In the genomic region with DNA sequence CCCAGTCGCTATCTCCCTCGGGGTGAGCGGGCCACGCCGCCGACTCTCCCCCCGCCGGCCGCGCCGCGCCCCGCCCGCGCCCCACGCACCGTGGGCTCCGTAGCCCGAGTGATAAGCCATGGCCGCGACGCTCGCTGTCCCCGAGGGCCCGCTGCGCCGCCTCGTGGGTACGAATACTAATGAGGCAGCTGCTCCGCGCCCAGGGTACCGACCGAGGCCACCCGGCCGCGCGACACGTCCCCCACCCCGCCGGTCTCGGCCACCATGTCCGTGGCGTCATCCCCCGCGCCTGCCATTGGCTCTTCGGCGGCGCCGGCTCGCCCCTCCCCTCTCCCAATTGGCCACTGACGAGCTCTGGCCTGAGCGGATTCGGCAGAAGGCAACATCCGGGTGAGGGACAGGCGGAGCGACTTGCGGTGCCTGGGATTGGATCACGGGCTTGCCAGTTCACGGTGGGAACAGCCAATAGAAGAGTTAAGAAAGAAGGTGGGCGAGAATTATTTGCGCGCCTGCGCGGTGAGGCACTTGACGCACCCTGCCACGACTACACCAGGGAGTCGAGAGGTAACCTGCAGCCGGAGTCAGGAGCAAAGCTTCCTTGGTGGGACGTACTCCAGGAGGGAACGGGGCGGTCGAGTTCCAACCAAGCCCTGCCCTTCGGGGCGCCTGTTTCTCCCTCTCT, we compare ENCODE assay signal across 1 cellular context.
TF ChIP-seq lines count a peak whose summit lies in the region.

A gene with protein sequence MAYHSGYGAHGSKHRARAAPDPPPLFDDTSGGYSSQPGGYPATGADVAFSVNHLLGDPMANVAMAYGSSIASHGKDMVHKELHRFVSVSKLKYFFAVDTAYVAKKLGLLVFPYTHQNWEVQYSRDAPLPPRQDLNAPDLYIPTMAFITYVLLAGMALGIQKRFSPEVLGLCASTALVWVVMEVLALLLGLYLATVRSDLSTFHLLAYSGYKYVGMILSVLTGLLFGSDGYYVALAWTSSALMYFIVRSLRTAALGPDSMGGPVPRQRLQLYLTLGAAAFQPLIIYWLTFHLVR (minus strand): TSS at position 278 of the 682 bp plus-strand sequence. CDS start 158 bp downstream, at position 120.

TF ChIP-seq in HEK293, 187 proteins besides CTCF, POLR2A, EP300 and RAD21 (continued from another document):
- TF ChIP-seq, protein P1, sequence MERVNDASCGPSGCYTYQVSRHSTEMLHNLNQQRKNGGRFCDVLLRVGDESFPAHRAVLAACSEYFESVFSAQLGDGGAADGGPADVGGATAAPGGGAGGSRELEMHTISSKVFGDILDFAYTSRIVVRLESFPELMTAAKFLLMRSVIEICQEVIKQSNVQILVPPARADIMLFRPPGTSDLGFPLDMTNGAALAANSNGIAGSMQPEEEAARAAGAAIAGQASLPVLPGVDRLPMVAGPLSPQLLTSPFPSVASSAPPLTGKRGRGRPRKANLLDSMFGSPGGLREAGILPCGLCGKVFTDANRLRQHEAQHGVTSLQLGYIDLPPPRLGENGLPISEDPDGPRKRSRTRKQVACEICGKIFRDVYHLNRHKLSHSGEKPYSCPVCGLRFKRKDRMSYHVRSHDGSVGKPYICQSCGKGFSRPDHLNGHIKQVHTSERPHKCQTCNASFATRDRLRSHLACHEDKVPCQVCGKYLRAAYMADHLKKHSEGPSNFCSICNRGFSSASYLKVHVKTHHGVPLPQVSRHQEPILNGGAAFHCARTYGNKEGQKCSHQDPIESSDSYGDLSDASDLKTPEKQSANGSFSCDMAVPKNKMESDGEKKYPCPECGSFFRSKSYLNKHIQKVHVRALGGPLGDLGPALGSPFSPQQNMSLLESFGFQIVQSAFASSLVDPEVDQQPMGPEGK (tag by site-specific recombination; IDR thresholded peaks at IDR 0.05) = peak; percentile 50
- TF ChIP-seq, protein P2, sequence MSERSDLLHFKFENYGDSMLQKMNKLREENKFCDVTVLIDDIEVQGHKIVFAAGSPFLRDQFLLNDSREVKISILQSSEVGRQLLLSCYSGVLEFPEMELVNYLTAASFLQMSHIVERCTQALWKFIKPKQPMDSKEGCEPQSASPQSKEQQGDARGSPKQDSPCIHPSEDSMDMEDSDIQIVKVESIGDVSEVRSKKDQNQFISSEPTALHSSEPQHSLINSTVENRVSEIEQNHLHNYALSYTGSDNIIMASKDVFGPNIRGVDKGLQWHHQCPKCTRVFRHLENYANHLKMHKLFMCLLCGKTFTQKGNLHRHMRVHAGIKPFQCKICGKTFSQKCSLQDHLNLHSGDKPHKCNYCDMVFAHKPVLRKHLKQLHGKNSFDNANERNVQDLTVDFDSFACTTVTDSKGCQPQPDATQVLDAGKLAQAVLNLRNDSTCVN (tag by site-specific recombination; optimal IDR thresholded peaks at IDR 0.05) = peak; percentile 85
- TF ChIP-seq, protein P3, sequence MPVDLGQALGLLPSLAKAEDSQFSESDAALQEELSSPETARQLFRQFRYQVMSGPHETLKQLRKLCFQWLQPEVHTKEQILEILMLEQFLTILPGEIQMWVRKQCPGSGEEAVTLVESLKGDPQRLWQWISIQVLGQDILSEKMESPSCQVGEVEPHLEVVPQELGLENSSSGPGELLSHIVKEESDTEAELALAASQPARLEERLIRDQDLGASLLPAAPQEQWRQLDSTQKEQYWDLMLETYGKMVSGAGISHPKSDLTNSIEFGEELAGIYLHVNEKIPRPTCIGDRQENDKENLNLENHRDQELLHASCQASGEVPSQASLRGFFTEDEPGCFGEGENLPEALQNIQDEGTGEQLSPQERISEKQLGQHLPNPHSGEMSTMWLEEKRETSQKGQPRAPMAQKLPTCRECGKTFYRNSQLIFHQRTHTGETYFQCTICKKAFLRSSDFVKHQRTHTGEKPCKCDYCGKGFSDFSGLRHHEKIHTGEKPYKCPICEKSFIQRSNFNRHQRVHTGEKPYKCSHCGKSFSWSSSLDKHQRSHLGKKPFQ (tag by site-specific recombination; IDR thresholded peaks at IDR 0.05) = peak; percentile 69
- TF ChIP-seq, protein P4, sequence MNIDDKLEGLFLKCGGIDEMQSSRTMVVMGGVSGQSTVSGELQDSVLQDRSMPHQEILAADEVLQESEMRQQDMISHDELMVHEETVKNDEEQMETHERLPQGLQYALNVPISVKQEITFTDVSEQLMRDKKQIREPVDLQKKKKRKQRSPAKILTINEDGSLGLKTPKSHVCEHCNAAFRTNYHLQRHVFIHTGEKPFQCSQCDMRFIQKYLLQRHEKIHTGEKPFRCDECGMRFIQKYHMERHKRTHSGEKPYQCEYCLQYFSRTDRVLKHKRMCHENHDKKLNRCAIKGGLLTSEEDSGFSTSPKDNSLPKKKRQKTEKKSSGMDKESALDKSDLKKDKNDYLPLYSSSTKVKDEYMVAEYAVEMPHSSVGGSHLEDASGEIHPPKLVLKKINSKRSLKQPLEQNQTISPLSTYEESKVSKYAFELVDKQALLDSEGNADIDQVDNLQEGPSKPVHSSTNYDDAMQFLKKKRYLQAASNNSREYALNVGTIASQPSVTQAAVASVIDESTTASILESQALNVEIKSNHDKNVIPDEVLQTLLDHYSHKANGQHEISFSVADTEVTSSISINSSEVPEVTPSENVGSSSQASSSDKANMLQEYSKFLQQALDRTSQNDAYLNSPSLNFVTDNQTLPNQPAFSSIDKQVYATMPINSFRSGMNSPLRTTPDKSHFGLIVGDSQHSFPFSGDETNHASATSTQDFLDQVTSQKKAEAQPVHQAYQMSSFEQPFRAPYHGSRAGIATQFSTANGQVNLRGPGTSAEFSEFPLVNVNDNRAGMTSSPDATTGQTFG (tag by site-specific recombination; IDR thresholded peaks at IDR 0.05; ENCODE audit: borderline replicate concordance) = no peak
- TF ChIP-seq GLIS2 (tag by site-specific recombination; IDR thresholded peaks at IDR 0.05) = peak; percentile 55; the same call in 1 of the 2 replicates
